ENCODE assay signal across 8 cellular contexts in genomic region chr5:140176028-140176382, GRCh38. TPM values are rescaled to one million over a fixed set of nuclear protein-coding genes. Genes with fewer than 3 reads are reported as not detected.
DNase-seq lines count a peak whose midpoint lies in the region; ATAC-seq, FAIRE-seq and TF ChIP-seq lines count a peak whose summit lies in the region.

No MANE protein-coding gene starts in this region.

- no peaks in the 10 kb centered on the region for H3K36me3 ChIP-seq in CD8-positive, alpha-beta memory T cell (ENCODE audit: insufficient read depth, low read length)
- no peaks in the 10 kb centered on the region for H3K36me3 ChIP-seq in PC-9 (ENCODE audit: low read depth)
- H3K36me3 ChIP-seq in endothelial cell of umbilical vein (ENCODE audit: control insufficient read depth in 2 of 2, extremely low read depth in 1 of 2, insufficient read depth in 2 of 2, low read length in 2 of 2): no peaks in the 10 kb centered on the region

- peaks cover 19% of the 10 kb centered on the region for H3F3A ChIP-seq in PC-9 (ENCODE audit: insufficient read depth, low read depth)

- no peak for TF ChIP-seq POLR2A in endothelial cell of umbilical vein (IDR thresholded peaks at IDR 0.05; ENCODE audit: low read depth, low read length)

- CTCF ChIA-PET in CD8-positive, alpha-beta memory T cell (lab: Charles Lee): no interaction called here
- CTCF ChIA-PET in PC-9 (lab: Charles Lee) (no interaction called here), endothelial cell of umbilical vein (lab: Charles Lee) (interaction anchor here (1.4 to 3.1 kb wide), 2 partner anchors 20 to 64 kb away, joined by 3 to 12 read pairs; no protein-coding TSS in a partner anchor)

- no peak for ATAC-seq in GM19023 (IDR thresholded peaks at IDR 0.05; ENCODE audit: unreplicated experiment)
- ATAC-seq in HG03045 (IDR thresholded peaks at IDR 0.05; ENCODE audit: unreplicated experiment): no peak

- H3K4me1 ChIP-seq in CD8-positive, alpha-beta memory T cell (ENCODE audit: insufficient read depth, low read length): peaks cover 11% of the 10 kb centered on the region
- peaks cover 22% of the 10 kb centered on the region for H3K4me1 ChIP-seq in PC-9 (replicated peaks; ENCODE audit: insufficient read depth)
- peaks cover 11% of the 10 kb centered on the region for H3K4me1 ChIP-seq in endothelial cell of umbilical vein (ENCODE audit: control insufficient read depth, extremely low read depth, insufficient read depth, low read length)

- TF ChIP-seq CTCF in PC-9 (conservative IDR thresholded peaks at IDR 0.05) (no peak), endothelial cell of umbilical vein (IDR thresholded peaks at IDR 0.05; ENCODE audit: extremely low read depth in 1 of 2, insufficient read depth in 1 of 2, low read depth in 1 of 2, low read length in 2 of 2) (no peak), osteocyte (IDR thresholded peaks at IDR 0.05) (no peak)

- H3K36me3 Mint-ChIP-seq in CD8-positive, alpha-beta memory T cell: peaks cover 0 to 6% (median 3%) of the 10 kb centered on the region in 3 donors
- H3K36me3 Mint-ChIP-seq in osteocyte (ENCODE audit: unreplicated experiment): no peaks in the 10 kb centered on the region

- no peak for DNase-seq in CD8-positive, alpha-beta memory T cell
- DNase-seq in PC-9 (no peak), endothelial cell of umbilical vein (ENCODE audit: low read depth, low spot score) (no peak), osteocyte (ENCODE audit: extremely low spot score, unreplicated experiment) (no peak), NCI-H69 (lab: John Stamatoyannopoulos, UW) (no peak), amygdala (lab: John Stamatoyannopoulos, UW) (no peak)

- H3K4me2 ChIP-seq in PC-9 (peak overlapping the region; percentile 99), endothelial cell of umbilical vein (ENCODE audit: insufficient read depth, low read length) (peak overlapping the region; percentile 77)

- peak overlapping the region; percentile 74 for H3K4me3 ChIP-seq in CD8-positive, alpha-beta memory T cell (ENCODE audit: low read length)
- H3K4me3 ChIP-seq in PC-9 (peak overlapping the region; percentile 99), endothelial cell of umbilical vein (replicated peaks in 1 of 3; ENCODE audit: insufficient read depth in 1 of 3, low read depth in 1 of 3, low read length in 3 of 3) (peak overlapping the region; percentile 49 to 100 (median 56))

- POLR2A ChIA-PET in CD8-positive, alpha-beta memory T cell (lab: Charles Lee): no interaction called here
- POLR2A ChIA-PET in PC-9 (lab: Charles Lee; ENCODE audit: unreplicated experiment) (no interaction called here), endothelial cell of umbilical vein (lab: Charles Lee) (no interaction called here)

- H3K27me3 ChIP-seq in CD8-positive, alpha-beta memory T cell (ENCODE audit: insufficient read depth, low read length, poor library complexity, severe bottlenecking): no peaks in the 10 kb centered on the region
- H3K27me3 ChIP-seq in PC-9 (ENCODE audit: insufficient read depth, low read depth) (no peaks in the 10 kb centered on the region), endothelial cell of umbilical vein (ENCODE audit: control insufficient read depth in 2 of 2, insufficient read depth in 2 of 2, low read length in 2 of 2) (peaks cover 0 to 1% of the 10 kb centered on the region in 2 experiments)

- peak overlapping the region; percentile 92 for H3K9ac ChIP-seq in endothelial cell of umbilical vein (replicated peaks; ENCODE audit: extremely low read depth, insufficient read depth, low read length)

- H3K4me1 Mint-ChIP-seq in CD8-positive, alpha-beta memory T cell: peaks cover 9 to 20% (median 13%) of the 10 kb centered on the region in 3 donors
- peaks cover 14% of the 10 kb centered on the region for H3K4me1 Mint-ChIP-seq in osteocyte (ENCODE audit: unreplicated experiment)

- dilution Hi-C loops in endothelial cell of umbilical vein (cut with MboI; ENCODE audit: extremely low pct_ligation_motif_present, low sequenced_read_pairs): no loop called here

- peak overlapping the region; percentile 95 for H3K27ac ChIP-seq in CD8-positive, alpha-beta memory T cell (ENCODE audit: low read depth, low read length)
- H3K27ac ChIP-seq in PC-9: peak overlapping the region; percentile 51; the same call in 1 of the 2 replicates
- H3K27ac ChIP-seq in endothelial cell of umbilical vein (ENCODE audit: insufficient read depth, low read depth, low read length): peak overlapping the region; percentile 75

- H3K79me2 ChIP-seq in PC-9 (ENCODE audit: low read depth) (no peaks in the 10 kb centered on the region), endothelial cell of umbilical vein (ENCODE audit: control insufficient read depth, insufficient read depth, low read length) (no peaks in the 10 kb centered on the region)

- H3K27me3 Mint-ChIP-seq in CD8-positive, alpha-beta memory T cell: peaks cover 0 to 2% of the 10 kb centered on the region in 2 donors
- H3K27me3 Mint-ChIP-seq in osteocyte (ENCODE audit: unreplicated experiment): peaks cover 5% of the 10 kb centered on the region

- FAIRE-seq in endothelial cell of umbilical vein (lab: Jason Lieb, UNC): no peak

- no peaks in the 10 kb centered on the region for H4K20me1 ChIP-seq in PC-9 (ENCODE audit: insufficient read depth)
- H4K20me1 ChIP-seq in endothelial cell of umbilical vein (replicated peaks; ENCODE audit: control insufficient read depth, extremely low read depth, insufficient read depth, low read length): no peaks in the 10 kb centered on the region

- BruUV-seq in PC-9 (replicated peaks; lab: Mats Ljungman, UMichigan): no TSS peak
- BruUV-seq in endothelial cell of umbilical vein (replicated peaks; lab: Mats Ljungman, UMichigan): no TSS peak

- peak overlapping the region; percentile 85 to 98 (median 95) for H3K27ac Mint-ChIP-seq in CD8-positive, alpha-beta memory T cell
- H3K27ac Mint-ChIP-seq in osteocyte (ENCODE audit: unreplicated experiment): peak overlapping the region; percentile 78

- H3K9me1 ChIP-seq in endothelial cell of umbilical vein (replicated peaks; ENCODE audit: control insufficient read depth, extremely low read depth, insufficient read depth, low read length): no peaks in the 10 kb centered on the region

- H3K9me3 Mint-ChIP-seq in CD8-positive, alpha-beta memory T cell: no peaks in the 10 kb centered on the region
- no peaks in the 10 kb centered on the region for H3K9me3 Mint-ChIP-seq in osteocyte (ENCODE audit: unreplicated experiment)

- no peaks in the 10 kb centered on the region for H3K9me3 ChIP-seq in CD8-positive, alpha-beta memory T cell (ENCODE audit: low read length)
- H3K9me3 ChIP-seq in PC-9 (ENCODE audit: insufficient read depth, low read depth) (no peaks in the 10 kb centered on the region), endothelial cell of umbilical vein (replicated peaks; ENCODE audit: control insufficient read depth, insufficient read depth, low read length) (no peaks in the 10 kb centered on the region)

- intact Hi-C loops in PC-9 (cut with micrococcal nuclease; ENCODE audit: unreplicated experiment): loop anchor here (2.0 to 5.0 kb wide), 4 partner anchors 39 to 546 kb away; no protein-coding TSS in a partner anchor
- intact Hi-C loops in endothelial cell of umbilical vein (cut with micrococcal nuclease): loop anchor here (5.0 kb wide), 1 partner anchor 181 kb away; no protein-coding TSS in a partner anchor

- H3K9me2 ChIP-seq in PC-9 (ENCODE audit: insufficient read depth): no peaks in the 10 kb centered on the region

- peak overlapping the region; percentile 88 to 97 (median 93) for H3K4me3 Mint-ChIP-seq in CD8-positive, alpha-beta memory T cell
- H3K4me3 Mint-ChIP-seq in osteocyte (ENCODE audit: unreplicated experiment): peak overlapping the region; percentile 83

- H2AFZ ChIP-seq in PC-9 (peak overlapping the region; percentile 99), endothelial cell of umbilical vein (ENCODE audit: low read depth, low read length) (peak overlapping the region; percentile 82)

TF ChIP-seq in endothelial cell of umbilical vein, 7 proteins besides CTCF, POLR2A, EP300 and RAD21:
- no peak for TF ChIP-seq GATA2 (IDR thresholded peaks at IDR 0.05; ENCODE audit: insufficient read depth, insufficient read length, low read depth, low read length)
- no peak for TF ChIP-seq MAX (IDR thresholded peaks at IDR 0.05; ENCODE audit: insufficient read depth, insufficient read length)
- TF ChIP-seq FOS (IDR thresholded peaks at IDR 0.05; ENCODE audit: borderline replicate concordance, insufficient read depth, low read length): no peak
- TF ChIP-seq EZH2 (IDR thresholded peaks at IDR 0.05; ENCODE audit: borderline replicate concordance, low read depth, low read length, severe bottlenecking): no peak
TF ChIP-seq in endothelial cell of umbilical vein: peak in this region for 0.

RNA-seq across cellular contexts. Expression of gene CYSTM1, which starts 1.0 kb away (rescaled TPM):
- total RNA-seq in CD8-positive, alpha-beta memory T cell: 10 to 100 TPM; 13.9 to 17.3 TPM
- 11.1 TPM for polyA plus RNA-seq in CD8-positive, alpha-beta memory T cell
- total RNA-seq in PC-9 (2021) (27.2 and 29.8 TPM in 2 replicates), endothelial cell of umbilical vein (28.9 and 36.0 TPM in 2 replicates), osteocyte (26.7 and 29.8 TPM in 2 replicates)
- polyA plus RNA-seq in endothelial cell of umbilical vein: 41.5 and 50.4 TPM in 2 replicates
- 26.3 and 29.5 TPM in 2 replicates for polyA plus RNA-seq in endothelial cell of umbilical vein (2011; cell fraction: cytosol; rRNA removed)
- polyA plus RNA-seq in endothelial cell of umbilical vein (2011; cell fraction: nucleus; rRNA removed): 6.8 and 12.5 TPM in 2 replicates
- 22.8 and 28.5 TPM in 2 replicates for polyA plus RNA-seq in endothelial cell of umbilical vein (2012)
- polyA minus RNA-seq in endothelial cell of umbilical vein: 22.2 and 29.3 TPM in 2 replicates
- 64.1 TPM for polyA minus RNA-seq in endothelial cell of umbilical vein (2011; cell fraction: cytosol; rRNA and poly(A)+ RNA removed)
- 5.0 and 6.4 TPM in 2 replicates for polyA minus RNA-seq in endothelial cell of umbilical vein (2011; cell fraction: nucleus; rRNA and poly(A)+ RNA removed)

RNA-seq across cellular contexts. Expression of gene IGIP, which starts 50.3 kb away (rescaled TPM):
- total RNA-seq in CD8-positive, alpha-beta memory T cell: 1 to 10 TPM; 3.7 to 4.1 TPM
- polyA plus RNA-seq in CD8-positive, alpha-beta memory T cell: 0.29 TPM
- total RNA-seq in PC-9 (2021): 6.2 and 7.5 TPM in 2 replicates
- 2.4 and 3.3 TPM in 2 replicates for total RNA-seq in endothelial cell of umbilical vein
- polyA plus RNA-seq in endothelial cell of umbilical vein: 0.62 and 0.86 TPM in 2 replicates
- 0.56 and 0.63 TPM in 2 replicates for polyA plus RNA-seq in endothelial cell of umbilical vein (2011; cell fraction: cytosol; rRNA removed)
- polyA plus RNA-seq in endothelial cell of umbilical vein (2011; cell fraction: nucleus; rRNA removed): 2.4 and 3.3 TPM in 2 replicates
- polyA plus RNA-seq in endothelial cell of umbilical vein (2012): 1.5 and 1.6 TPM in 2 replicates
- polyA minus RNA-seq in endothelial cell of umbilical vein: 2.3 and 2.6 TPM in 2 replicates
- 0.31 TPM for polyA minus RNA-seq in endothelial cell of umbilical vein (2011; cell fraction: cytosol; rRNA and poly(A)+ RNA removed)
- 3.5 and 4.8 TPM in 2 replicates for polyA minus RNA-seq in endothelial cell of umbilical vein (2011; cell fraction: nucleus; rRNA and poly(A)+ RNA removed)
- 4.1 and 4.3 TPM in 2 replicates for total RNA-seq in osteocyte
